In the genomic region with DNA sequence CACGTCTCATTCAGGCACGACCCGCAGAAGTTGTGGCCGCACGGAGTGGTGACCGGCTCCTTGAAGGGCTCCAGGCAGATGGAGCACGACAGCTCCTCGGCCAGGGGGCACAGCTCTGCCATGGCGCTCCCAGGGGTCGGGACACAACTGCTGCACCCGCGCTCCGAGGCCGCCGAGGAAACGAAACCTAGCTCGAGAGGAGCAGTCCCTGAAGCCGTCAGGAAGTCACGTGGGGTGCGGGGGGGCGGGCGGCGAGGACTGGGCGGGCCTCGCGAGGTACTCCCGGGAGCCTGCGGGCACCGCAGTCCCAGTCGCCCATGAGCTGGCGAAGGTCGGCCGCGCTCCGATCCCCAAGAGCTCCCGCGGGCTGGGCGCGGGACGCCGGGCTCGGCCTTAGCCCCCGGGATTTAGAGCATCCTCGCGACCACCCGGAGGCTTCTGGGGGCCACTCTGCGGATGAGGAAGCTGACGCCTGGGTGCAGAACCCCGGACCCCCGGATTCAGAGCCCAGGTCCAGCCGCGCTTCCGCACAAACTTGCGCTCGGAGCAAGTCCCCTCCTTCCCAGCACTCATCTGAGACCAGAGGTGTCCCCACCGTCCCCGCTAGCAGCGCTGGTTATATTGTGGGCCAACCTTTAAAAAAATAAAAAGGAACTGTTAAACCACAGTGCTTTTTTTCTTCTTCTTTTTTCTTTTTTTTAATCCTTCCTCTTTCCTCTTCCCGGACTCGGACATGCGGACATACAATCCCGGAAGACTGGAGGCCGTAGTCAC, we compare ENCODE assay signal across 8 cellular contexts. TPM values are rescaled to one million over a fixed set of nuclear protein-coding genes. Genes with fewer than 3 reads are reported as not detected.
DNase-seq lines count a peak whose midpoint lies in the region; ATAC-seq, FAIRE-seq and TF ChIP-seq lines count a peak whose summit lies in the region.

A gene with protein sequence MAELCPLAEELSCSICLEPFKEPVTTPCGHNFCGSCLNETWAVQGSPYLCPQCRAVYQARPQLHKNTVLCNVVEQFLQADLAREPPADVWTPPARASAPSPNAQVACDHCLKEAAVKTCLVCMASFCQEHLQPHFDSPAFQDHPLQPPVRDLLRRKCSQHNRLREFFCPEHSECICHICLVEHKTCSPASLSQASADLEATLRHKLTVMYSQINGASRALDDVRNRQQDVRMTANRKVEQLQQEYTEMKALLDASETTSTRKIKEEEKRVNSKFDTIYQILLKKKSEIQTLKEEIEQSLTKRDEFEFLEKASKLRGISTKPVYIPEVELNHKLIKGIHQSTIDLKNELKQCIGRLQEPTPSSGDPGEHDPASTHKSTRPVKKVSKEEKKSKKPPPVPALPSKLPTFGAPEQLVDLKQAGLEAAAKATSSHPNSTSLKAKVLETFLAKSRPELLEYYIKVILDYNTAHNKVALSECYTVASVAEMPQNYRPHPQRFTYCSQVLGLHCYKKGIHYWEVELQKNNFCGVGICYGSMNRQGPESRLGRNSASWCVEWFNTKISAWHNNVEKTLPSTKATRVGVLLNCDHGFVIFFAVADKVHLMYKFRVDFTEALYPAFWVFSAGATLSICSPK (minus strand): TSS at position 183 of the 774 bp plus-strand sequence. CDS start 61 bp downstream, at position 122.

- H3K27me3 ChIP-seq in ACC112 (ENCODE audit: insufficient read depth, low read length) (no peaks in the 10 kb centered on the region), WERI-Rb-1 (ENCODE audit: insufficient read depth, low read depth, severe bottlenecking) (no peaks in the 10 kb centered on the region), breast epithelium (no peaks in the 10 kb centered on the region), small intestine (ENCODE audit: control insufficient read depth in 2 of 2, insufficient read depth in 2 of 2, low read length in 2 of 2) (no peaks in the 10 kb centered on the region)

- H3K27ac ChIP-seq in ACC112 (ENCODE audit: low read depth, low read length) (peak within 1 kb of the TSS; percentile 78), WERI-Rb-1 (peak within 1 kb of the TSS; percentile 81), breast epithelium (peak within 1 kb of the TSS; percentile 91 to 92), small intestine (ENCODE audit: low read depth in 1 of 2, low read length in 1 of 2) (peak within 1 kb of the TSS; percentile 84 to 94)

- FAIRE-seq in small intestine (lab: Jason Lieb, UNC): no peak

- 0 to 1% (median 0%) methylated on average over 31 to 63 of the region's 63 CpGs for WGBS in small intestine, 3 donors

- DNase-seq in NCI-H2196 treated with DMSO at 0.1 percent for 48 hours (lab: John Stamatoyannopoulos, UW; ENCODE audit: unreplicated experiment): peak; percentile 77
- peak; percentile 94 for DNase-seq in WERI-Rb-1
- peak; percentile 90 to 93 for DNase-seq in breast epithelium (ENCODE audit: low spot score in 2 of 2)
- peak; percentile 97 for DNase-seq in iPS-NIHi11 (ENCODE audit: low spot score)
- peak; percentile 95 for DNase-seq in small intestine

- ATAC-seq in GM18868 (IDR thresholded peaks at IDR 0.05; ENCODE audit: unreplicated experiment) (peak; percentile 79), HG03103 (IDR thresholded peaks at IDR 0.05; ENCODE audit: low read depth, unreplicated experiment) (peak; percentile 59)

- intact Hi-C loops in breast epithelium (cut with DNase I; ENCODE audit: low total_unique reads): no loop called here

- H3K36me3 ChIP-seq in ACC112 (ENCODE audit: insufficient read depth, low read length) (peaks cover 16% of the 10 kb centered on the region; the same call in 1 of the 2 replicates), WERI-Rb-1 (peaks cover 11% of the 10 kb centered on the region), breast epithelium (no peaks in the 10 kb centered on the region), small intestine (ENCODE audit: control insufficient read depth in 2 of 2, insufficient read depth in 2 of 2, low read length in 2 of 2) (no peaks in the 10 kb centered on the region)

- H3K4me1 ChIP-seq in ACC112 (ENCODE audit: control insufficient read depth, insufficient read depth, low read length, unreplicated experiment) (peaks cover 27% of the 10 kb centered on the region), breast epithelium (peaks cover 4 to 5% of the 10 kb centered on the region in 2 donors), small intestine (ENCODE audit: control insufficient read depth in 2 of 2, insufficient read depth in 1 of 2, low read depth in 1 of 2, low read length in 1 of 2) (peaks cover under 1 to 10% of the 10 kb centered on the region in 2 donors)

- H3K9me3 ChIP-seq in WERI-Rb-1 (ENCODE audit: severe bottlenecking): peaks cover 2% of the 10 kb centered on the region
- no peaks in the 10 kb centered on the region for H3K9me3 ChIP-seq in breast epithelium
- H3K9me3 ChIP-seq in small intestine (ENCODE audit: control insufficient read depth, low read depth): no peaks in the 10 kb centered on the region

- H2AFZ ChIP-seq in ACC112 (ENCODE audit: low read length, unreplicated experiment): peak within 1 kb of the TSS; percentile 55

- peaks cover 58% of the 10 kb centered on the region for H3K79me2 ChIP-seq in ACC112 (ENCODE audit: control insufficient read depth, insufficient read depth, low read length, unreplicated experiment)

- TF ChIP-seq CTCF in WERI-Rb-1 (IDR thresholded peaks at IDR 0.05; ENCODE audit: low read depth, low read length): no peak
- TF ChIP-seq CTCF in breast epithelium (IDR thresholded peaks at IDR 0.05): peak in 1 of 3 donors; percentile 5

- H3K4me3 ChIP-seq in ACC112 (ENCODE audit: low read depth, low read length) (peak within 1 kb of the TSS; percentile 97), WERI-Rb-1 (ENCODE audit: low read depth, low read length) (peak within 1 kb of the TSS; percentile 82), breast epithelium (peak within 1 kb of the TSS; percentile 84 to 95 (median 94)), small intestine (ENCODE audit: low read depth in 1 of 2, low read length in 2 of 2) (peak within 1 kb of the TSS; percentile 75 to 77)

- TF ChIP-seq POLR2A in breast epithelium (IDR thresholded peaks at IDR 0.05): peak; percentile 94

RNA-seq across cellular contexts. Expression of the gene that starts here (rescaled TPM):
- total RNA-seq in breast epithelium: 10 to 100 TPM; 29.9 to 61.0 (median 37.1) TPM
- 10 to 100 TPM; 13.2 to 37.8 (median 22.1) TPM for polyA plus RNA-seq in small intestine

Comparison
In these comparisons a context has a peak if more than half of its experiments do, and no peak if none do; other contexts are left out.
1. Peak in every context shown above with its lines: DNase-seq, ATAC-seq, H3K4me3 ChIP-seq and H3K27ac ChIP-seq.